In the genomic region with DNA sequence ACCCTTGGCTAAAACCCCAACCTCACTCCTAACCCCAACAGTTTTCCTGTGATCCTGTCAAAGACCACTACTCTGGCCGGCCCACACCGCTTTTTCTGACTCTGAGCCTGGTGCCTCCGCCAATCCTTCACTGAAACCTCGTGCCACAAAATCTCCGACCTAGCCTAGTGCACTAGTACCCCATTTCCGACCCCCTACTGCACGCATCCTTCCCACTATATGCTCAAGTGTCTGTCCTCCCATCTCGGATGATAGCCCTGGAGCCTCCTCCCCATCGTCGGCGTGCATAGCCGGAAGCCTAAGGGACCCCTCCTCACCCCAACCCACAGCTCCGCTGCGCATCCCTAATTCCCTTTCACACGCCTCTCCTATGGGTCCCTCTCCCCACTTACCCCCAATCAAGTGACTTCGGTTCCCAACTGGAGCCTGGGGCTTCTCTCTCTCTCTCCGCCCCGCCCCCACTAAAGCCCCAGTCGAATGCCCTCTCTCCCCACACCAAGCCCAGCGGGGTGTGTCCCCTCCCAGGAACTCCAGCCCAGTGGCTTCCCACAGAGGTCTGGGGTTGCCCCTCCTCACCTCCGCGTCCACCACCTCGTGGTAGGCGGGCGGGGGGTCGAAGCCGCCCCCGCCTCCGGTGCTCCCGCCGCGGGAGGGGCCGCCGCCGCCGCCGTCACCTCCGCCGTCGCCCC, we compare ENCODE assay signal across 8 cellular contexts. TPM values are rescaled to one million over a fixed set of nuclear protein-coding genes. Genes with fewer than 3 reads are reported as not detected.
A peak's percentile ranks its signal among the peaks of the same experiment; 100 is the strongest.
DNase-seq lines count a peak whose midpoint lies in the region; ATAC-seq and TF ChIP-seq lines count a peak whose summit lies in the region.

No MANE protein-coding gene starts in this region.

- H3K4ac ChIP-seq in IMR-90 (ENCODE audit: low read depth, low read length), result peak overlapping the region; percentile 82

- BruUV-seq in IMR-90 (replicated peaks; lab: Mats Ljungman, UMichigan), result no TSS peak

- TF ChIP-seq POLR2A in IMR-90 (IDR thresholded peaks at IDR 0.05; ENCODE audit: low read depth, low read length), result no peak

- H2BK120ac ChIP-seq in IMR-90 (ENCODE audit: low read depth, low read length), result peak overlapping the region; percentile 37; the same call in 1 of the 2 replicates

- CTCF ChIA-PET in IMR-90 (lab: Yijun Ruan, JAX), result no interaction called here

- H3K4me2 ChIP-seq in DND-41 (ENCODE audit: insufficient read depth, low read length), result peak overlapping the region; percentile 65
- H3K4me2 ChIP-seq in IMR-90 (ENCODE audit: low read depth, low read length), result peak overlapping the region; percentile 84

- peak overlapping the region; percentile 34 to 66; a peak in 3 of 4 replicates for H3K4me3 ChIP-seq in DND-41 (ENCODE audit: low read depth in 1 of 2, low read length in 2 of 2)
- H3K4me3 ChIP-seq in IMR-90 (ENCODE audit: insufficient read depth, low read depth, low read length), result peak overlapping the region; percentile 99
- peak overlapping the region; percentile 74 for H3K4me3 ChIP-seq in colonic mucosa
- peak overlapping the region; percentile 85 to 96 (median 91) for H3K4me3 ChIP-seq in liver (ENCODE audit: low read depth in 1 of 3, low read length in 3 of 3)

- peak overlapping the region; percentile 99 for H3K9ac ChIP-seq in DND-41 (ENCODE audit: low read depth, low read length)
- peak overlapping the region; percentile 79 for H3K9ac ChIP-seq in IMR-90 (ENCODE audit: low read depth, low read length)
- peak overlapping the region; percentile 93 to 96 for H3K9ac ChIP-seq in colonic mucosa (ENCODE audit: low read depth in 2 of 2, low read length in 2 of 2)
- H3K9ac ChIP-seq in liver (ENCODE audit: low read depth in 1 of 2, low read length in 2 of 2), result peak overlapping the region in 1 of 2 donors; percentile 65

- peak overlapping the region; percentile 80 to 98; a peak in 2 of 4 replicates for H4K8ac ChIP-seq in IMR-90 (ENCODE audit: low read depth in 2 of 2, low read length in 2 of 2)

- peak overlapping the region; percentile 79 for H2AK5ac ChIP-seq in IMR-90 (ENCODE audit: low read depth, low read length)

- H4K91ac ChIP-seq in IMR-90 (ENCODE audit: insufficient read depth, low read depth, low read length), result peak overlapping the region; percentile 31; the same call in 1 of the 2 replicates

- no peak overlapping the region for H3K18ac ChIP-seq in IMR-90 (ENCODE audit: low read depth, low read length)

- peaks cover 18 to 46% of the 10 kb centered on the region in 2 experiments; a peak in 3 of 4 replicates for H3K79me1 ChIP-seq in IMR-90 (ENCODE audit: low read depth in 1 of 2, low read length in 2 of 2)

- H3K14ac ChIP-seq in IMR-90 (replicated peaks; ENCODE audit: low read depth, low read length), result peak overlapping the region; percentile 84

- peak overlapping the region; percentile 97 for H2AK9ac ChIP-seq in IMR-90 (replicated peaks; ENCODE audit: low read depth, low read length, poor library complexity)

- H3K27ac ChIP-seq in DND-41 (ENCODE audit: low read length), result peak overlapping the region; percentile 93
- peak overlapping the region; percentile 55 for H3K27ac ChIP-seq in IMR-90 (ENCODE audit: insufficient read depth, low read length)
- H3K27ac ChIP-seq in colonic mucosa, result peak overlapping the region; percentile 89
- peak overlapping the region; percentile 84 to 92 for H3K27ac ChIP-seq in liver (ENCODE audit: low read depth in 1 of 2, low read length in 2 of 2)

- H2BK15ac ChIP-seq in IMR-90 (ENCODE audit: low read depth, low read length), result no peak overlapping the region; the same call in 2 of the 3 replicates

- no peak for TF ChIP-seq RAD21 in IMR-90 (IDR thresholded peaks at IDR 0.05; ENCODE audit: low read length)
- TF ChIP-seq RAD21 in liver (IDR thresholded peaks at IDR 0.05), result no peak

- POLR2A ChIA-PET in IMR-90 (lab: Charles Lee; ENCODE audit: unreplicated experiment), result no interaction called here

- DNase-seq in DND-41, result peak; percentile 48
- DNase-seq in IMR-90, result no peak
- DNase-seq in UCSD-AML1 (lab: John Stamatoyannopoulos, UW; ENCODE audit: unreplicated experiment), result peak; percentile 57
- peak; percentile 68 for DNase-seq in colonic mucosa
- DNase-seq in stimulated activated CD4-positive, alpha-beta T cell treated with anti-CD3 and anti-CD28 coated beads, TNF-alpha, amount 100 ng/mL, for 4 hours (ENCODE audit: low read depth in 3 of 3), result peak in 2 of 3 experiments; percentile 8 to 29
- no peak for DNase-seq in cerebellum (ENCODE audit: low spot score)

- H3K4me1 ChIP-seq in DND-41 (ENCODE audit: insufficient read depth, low read length), result peaks cover 45% of the 10 kb centered on the region
- peaks cover 6% of the 10 kb centered on the region; the same call in 1 of the 2 replicates for H3K4me1 ChIP-seq in IMR-90 (ENCODE audit: control insufficient read depth, insufficient read depth, low read length)
- H3K4me1 ChIP-seq in colonic mucosa, result peaks cover 14% of the 10 kb centered on the region
- peaks cover 11 to 42% (median 33%) of the 10 kb centered on the region in 4 donors for H3K4me1 ChIP-seq in liver (ENCODE audit: control insufficient read depth in 4 of 4, insufficient read depth in 4 of 4, low read length in 3 of 4)

- H4K20me1 ChIP-seq in DND-41 (ENCODE audit: insufficient read depth, low read length), result peaks cover 25% of the 10 kb centered on the region; the same call in 1 of the 2 replicates
- H4K20me1 ChIP-seq in IMR-90 (ENCODE audit: insufficient read depth, low read length), result peaks cover 17% of the 10 kb centered on the region

- H3K27me3 ChIP-seq in DND-41 (ENCODE audit: insufficient read depth, low read length, poor library complexity) (no peaks in the 10 kb centered on the region), IMR-90 (ENCODE audit: control insufficient read depth, insufficient read depth, low read length) (no peaks in the 10 kb centered on the region), colonic mucosa (no peaks in the 10 kb centered on the region), liver (ENCODE audit: control insufficient read depth in 4 of 4, insufficient read depth in 4 of 4, low read length in 3 of 4) (no peaks in the 10 kb centered on the region)

- dilution Hi-C loops in IMR-90 (cut with HindIII; ENCODE audit: low sequenced_read_pairs, unreplicated experiment), result no loop called here

- intact Hi-C loops in IMR-90 (cut with micrococcal nuclease) (loop anchor here (2.0 kb wide), 1 partner anchor 74 kb away; no protein-coding TSS in a partner anchor), colonic mucosa (cut with DNase I) (loop anchor here (10.0 kb wide), 1 partner anchor 70 kb away; no protein-coding TSS in a partner anchor)

- H2AFZ ChIP-seq in DND-41 (ENCODE audit: low read depth, low read length), result peak overlapping the region; percentile 94
- peak overlapping the region; percentile 98 for H2AFZ ChIP-seq in IMR-90 (replicated peaks; ENCODE audit: low read length, poor library complexity)

- no peak for TF ChIP-seq CTCF in DND-41 (IDR thresholded peaks at IDR 0.05; ENCODE audit: borderline replicate concordance, extremely low read depth, low read length, poor library complexity, severe bottlenecking)
- TF ChIP-seq CTCF in IMR-90 (conservative IDR thresholded peaks at IDR 0.05; ENCODE audit: low read depth, low read length), result no peak
- no peak for TF ChIP-seq CTCF in colonic mucosa (IDR thresholded peaks at IDR 0.05)
- TF ChIP-seq CTCF in liver (IDR thresholded peaks at IDR 0.05; ENCODE audit: low read depth, low read length, missing input control), result no peak

- peaks cover 69% of the 10 kb centered on the region for H3K79me2 ChIP-seq in DND-41 (ENCODE audit: insufficient read depth, low read length)

- peaks cover 13% of the 10 kb centered on the region; the same call in 1 of the 2 replicates for H3K36me3 ChIP-seq in DND-41 (ENCODE audit: insufficient read depth, low read length)
- H3K36me3 ChIP-seq in IMR-90 (ENCODE audit: control insufficient read depth, insufficient read depth, low read length), result no peaks in the 10 kb centered on the region
- H3K36me3 ChIP-seq in colonic mucosa, result no peaks in the 10 kb centered on the region
- no peaks in the 10 kb centered on the region for H3K36me3 ChIP-seq in liver (ENCODE audit: control insufficient read depth in 4 of 4, insufficient read depth in 3 of 4, low read depth in 1 of 4, low read length in 3 of 4)

- no peak overlapping the region for H2BK20ac ChIP-seq in IMR-90 (ENCODE audit: low read depth, low read length)

- H3K9me3 ChIP-seq in DND-41 (ENCODE audit: insufficient read depth, low read length, severe bottlenecking), result no peaks in the 10 kb centered on the region
- no peaks in the 10 kb centered on the region for H3K9me3 ChIP-seq in IMR-90 (ENCODE audit: control insufficient read depth, insufficient read depth, low read length)
- no peaks in the 10 kb centered on the region for H3K9me3 ChIP-seq in colonic mucosa
- H3K9me3 ChIP-seq in liver (ENCODE audit: control insufficient read depth in 4 of 4, low read length in 3 of 4), result no peaks in the 10 kb centered on the region

- H3K23ac ChIP-seq in IMR-90 (ENCODE audit: low read depth, low read length), result peak overlapping the region; percentile 90

- WGBS in IMR-90 (ENCODE audit: extremely low coverage in 2 of 2, insufficient read length in 1 of 2), 2 experiments, result 1% methylated on average over 18 of the region's 40 CpGs; no CpG with 5 or more reads in 1 of the 2 experiments
- WGBS in liver, result 2% methylated on average over 40 of the region's 40 CpGs

- peak overlapping the region; percentile 95 for H2BK5ac ChIP-seq in IMR-90 (ENCODE audit: low read depth, low read length, poor library complexity, severe bottlenecking)

- peak overlapping the region; percentile 80 for H3K56ac ChIP-seq in IMR-90 (ENCODE audit: extremely low read depth, insufficient read depth, low read length)

- in situ Hi-C loops in IMR-90 (cut with MboI; ENCODE audit: low sequenced_read_pairs), result no loop called here

- ATAC-seq in DND-41 (ENCODE audit: insufficient read depth, low read depth) (peak; percentile 31), GM21526 (IDR thresholded peaks at IDR 0.05; ENCODE audit: low FRiP score, unreplicated experiment) (peak; percentile 16), IMR-90 (ENCODE audit: low read depth) (peak; percentile 38)

- H3K9me1 ChIP-seq in IMR-90 (ENCODE audit: insufficient read depth, low read length), result peaks cover 11% of the 10 kb centered on the region

- peak overlapping the region; percentile 3; the same call in 1 of the 2 replicates for H4K5ac ChIP-seq in IMR-90 (ENCODE audit: low read depth, low read length)

TF ChIP-seq in IMR-90, 13 proteins besides CTCF, POLR2A, EP300 and RAD21 (continues in another document):
- TF ChIP-seq CHD1 (IDR thresholded peaks at IDR 0.05; ENCODE audit: low read depth, low read length) (no peak), RFX5 (IDR thresholded peaks at IDR 0.05; ENCODE audit: low read depth, low read length) (no peak)

TF ChIP-seq in liver, 16 proteins besides CTCF, POLR2A, EP300 and RAD21 (continues in another document):
- TF ChIP-seq FOXA1 (IDR thresholded peaks at IDR 0.05), result no peak
- no peak for TF ChIP-seq HNF4A (conservative IDR thresholded peaks at IDR 0.05)
- TF ChIP-seq HNF4G (IDR thresholded peaks at IDR 0.05), result no peak
- no peak for TF ChIP-seq SP1 (IDR thresholded peaks at IDR 0.05)
- no peak for TF ChIP-seq FOXA2 (IDR thresholded peaks at IDR 0.05)

RNA-seq across cellular contexts. Expression of a gene that starts 0.8 kb away (rescaled TPM):
- total RNA-seq in IMR-90 (2012; rRNA removed), result 34.7 and 36.7 TPM in 2 replicates
- polyA plus RNA-seq in IMR-90 (2012; rRNA removed), result 6.4 and 8.4 TPM in 2 replicates
- polyA plus RNA-seq in IMR-90 (2012; cell fraction: cytosol; rRNA removed), result 1.7 and 3.6 TPM in 2 replicates
- polyA plus RNA-seq in IMR-90 (2012; cell fraction: nucleus; rRNA removed; ENCODE audit: low replicate concordance), result 4.9 and 29.1 TPM in 2 replicates
- total RNA-seq in colonic mucosa, result 10 to 100 TPM; 31.8 to 34.9 TPM
- 10 to 100 TPM; 33.6 to 75.8 TPM for total RNA-seq in liver
- polyA plus RNA-seq in liver, result 1 to 10 TPM; 7.0 TPM
- 126 TPM for total RNA-seq in cerebellum

Comparison
In these comparisons a context has a peak if more than half of its experiments do, and no peak if none do; other contexts are left out.
1. DNase-seq: peak in DND-41 (single experiment), UCSD-AML1 (single experiment), colonic mucosa (single experiment) and stimulated activated CD4-positive, alpha-beta T cell treated with anti-CD3 and anti-CD28 coated beads, TNF-alpha, amount 100 ng/mL, for 4 hours (2 of 3); none in IMR-90 (single experiment) and cerebellum (single experiment).
2. Peak in every context shown above with its lines, with median percentiles within 50 percentile points of each other: ATAC-seq, H3K27ac ChIP-seq and H3K4me3 ChIP-seq.